Comparison of ENCODE assay signal across 8 cellular contexts in the genomic region with DNA sequence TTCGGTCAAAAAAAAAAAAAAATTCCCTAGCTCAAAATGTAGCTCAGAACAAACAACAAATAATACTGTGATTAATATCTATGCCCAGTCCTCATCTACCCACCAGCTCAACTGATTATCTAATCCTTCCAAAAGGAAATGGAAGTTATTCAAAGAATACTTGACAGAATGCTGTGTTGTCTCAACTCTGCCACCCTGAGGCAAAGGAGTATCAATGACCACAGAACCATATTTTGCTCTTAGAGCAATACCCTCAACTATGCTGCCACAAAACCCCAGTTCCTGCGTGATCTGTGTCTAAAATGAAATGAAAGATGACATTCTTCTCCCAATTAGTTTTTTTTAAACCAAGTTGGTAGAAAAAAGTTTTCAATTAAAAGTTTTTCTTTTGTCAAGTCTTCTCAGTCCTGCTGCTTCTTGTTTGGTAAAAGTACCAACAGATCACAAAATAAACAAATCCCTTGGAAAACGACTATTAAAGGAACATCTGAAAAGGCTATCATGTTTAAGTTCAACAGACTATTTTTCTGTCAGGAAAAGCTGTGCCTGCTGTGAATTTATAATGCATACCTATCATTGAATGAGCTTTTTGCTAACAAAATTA. TPM values are rescaled to one million over a fixed set of nuclear protein-coding genes. Genes with fewer than 3 reads are reported as not detected.
A peak's percentile ranks its signal among the peaks of the same experiment; 100 is the strongest.
DNase-seq lines count a peak whose midpoint lies in the region; ATAC-seq lines count a peak whose summit lies in the region.

No MANE protein-coding gene starts in this region.

- peak overlapping the region; percentile 14 to 89 for H3K27ac Mint-ChIP-seq in effector memory CD8-positive, alpha-beta T cell

- no peaks in the 10 kb centered on the region for H3K27me3 Mint-ChIP-seq in effector memory CD8-positive, alpha-beta T cell

- DNase-seq in CD1c-positive myeloid dendritic cell (ENCODE audit: extremely low spot score): peak; percentile 20
- DNase-seq in OCI-M1 (lab: John Stamatoyannopoulos, UW): peak; percentile 48
- DNase-seq in effector memory CD8-positive, alpha-beta T cell: peak; percentile 21 to 27 (median 26)
- DNase-seq in myocyte (ENCODE audit: low read depth): peak; percentile 84

- H3K9me3 Mint-ChIP-seq in effector memory CD8-positive, alpha-beta T cell: no peaks in the 10 kb centered on the region

- peak overlapping the region; percentile 65 to 69 for H3K4me3 Mint-ChIP-seq in effector memory CD8-positive, alpha-beta T cell

- H3K4me1 Mint-ChIP-seq in effector memory CD8-positive, alpha-beta T cell (ENCODE audit: low read depth in 2 of 2): peaks cover 38 to 49% of the 10 kb centered on the region in 2 donors

- ATAC-seq in GM18867 (IDR thresholded peaks at IDR 0.05; ENCODE audit: unreplicated experiment) (peak; percentile 59), HG03457 (IDR thresholded peaks at IDR 0.05; ENCODE audit: unreplicated experiment) (no peak), GM21381 (IDR thresholded peaks at IDR 0.05; ENCODE audit: unreplicated experiment) (no peak), GM21367 (IDR thresholded peaks at IDR 0.05; ENCODE audit: unreplicated experiment) (no peak)
- peak; percentile 61 for ATAC-seq in effector memory CD8-positive, alpha-beta T cell (replicated peaks)

- H3K36me3 Mint-ChIP-seq in effector memory CD8-positive, alpha-beta T cell (ENCODE audit: insufficient read depth): peaks cover 40% of the 10 kb centered on the region

RNA-seq across cellular contexts. Expression of a gene that starts 21.6 kb away (rescaled TPM):
- 24.5 and 25.4 TPM in 2 replicates for total RNA-seq in myocyte
- polyA plus RNA-seq in myocyte (2012): 37.6 TPM

RNA-seq across cellular contexts. Expression of a gene that starts 39.3 kb away (rescaled TPM):
- total RNA-seq in myocyte: 4.2 and 7.3 TPM in 2 replicates
- polyA plus RNA-seq in myocyte (2012): 6.3 TPM

Comparison
In these comparisons a context has a peak if more than half of its experiments do, and no peak if none do; other contexts are left out.
1. DNase-seq: peak in every context shown above with its lines; median percentile 84 in myocyte; 48 in OCI-M1; 26 in effector memory CD8-positive, alpha-beta T cell; 20 in CD1c-positive myeloid dendritic cell.
2. ATAC-seq: peak in GM18867 (single experiment) and effector memory CD8-positive, alpha-beta T cell (single experiment); none in HG03457 (single experiment), GM21381 (single experiment) and GM21367 (single experiment).